Comparison of ENCODE assay signal across 16 cellular contexts in genomic region chr20:36101201-36101600, GRCh38. TPM values are rescaled to one million over a fixed set of nuclear protein-coding genes. Genes with fewer than 3 reads are reported as not detected.
DNase-seq lines count a peak whose midpoint lies in the region; ATAC-seq and TF ChIP-seq lines count a peak whose summit lies in the region.
"Had no signal": no experiment of that assay in that cellular context is flagged by ENCODE, and none has a peak within 500 bp of the region (broad histone marks: within the 10 kb centered on the region; RNA-seq: fewer than 3 reads in every experiment).

No MANE protein-coding gene starts in this region.

- peaks cover 6% of the 10 kb centered on the region for H3K27me3 Mint-ChIP-seq in nephron (ENCODE audit: low read depth)

- peak; percentile 74 for DNase-seq in DMS53 treated with DMSO at 0.1 percent for 48 hours (lab: John Stamatoyannopoulos, UW; ENCODE audit: unreplicated experiment)
- peak; percentile 88 for DNase-seq in NCI-H2196 (lab: John Stamatoyannopoulos, UW; ENCODE audit: unreplicated experiment)
- DNase-seq in body of pancreas, result peak; percentile 62 to 87 (median 82)
- no peak for DNase-seq in activated gamma-delta T cell (lab: John Stamatoyannopoulos, UW)
- no peak for DNase-seq in HCEC 1CT
- DNase-seq: activated T-cell treated with anti-CD3 and anti-CD28 coated beads, Interleukin-2, amount 50 U/mL, for 48 hours; CD4-positive, CD25-positive, alpha-beta regulatory T cell; effector memory CD8-positive, alpha-beta T cell; foreskin keratinocyte; NCI-H524 treated with DMSO at 0.1 percent for 48 hours; SW 1271 had no signal

- intact Hi-C loops in body of pancreas (cut with DNase I), result no loop called here

- no peak overlapping the region for H3K4me3 Mint-ChIP-seq in nephron
- H3K4me3 Mint-ChIP-seq: CD4-positive, CD25-positive, alpha-beta regulatory T cell; effector memory CD8-positive, alpha-beta T cell; natural killer cell treated with Interleukin-12 subunit alpha and Interleukin-12 subunit beta and Interleukin-15 and Interleukin-18, amount 100 ng/mL, for 72 hours had no signal

- WGBS in body of pancreas, 2 donors, result 10 to 20% methylated on average over 1 to 2 of the region's 2 CpGs

- no peak overlapping the region for H3K4me3 ChIP-seq in body of pancreas

- H3K27me3 ChIP-seq in body of pancreas, result no peaks in the 10 kb centered on the region
- H3K27me3 ChIP-seq: foreskin keratinocyte had no signal

- no peaks in the 10 kb centered on the region for H3K9me3 ChIP-seq in body of pancreas

- peak overlapping the region; percentile 76 to 81 (median 78) for H3K27ac Mint-ChIP-seq in nephron
- H3K27ac Mint-ChIP-seq: CD4-positive, CD25-positive, alpha-beta regulatory T cell; effector memory CD8-positive, alpha-beta T cell; natural killer cell treated with Interleukin-12 subunit alpha and Interleukin-12 subunit beta and Interleukin-15 and Interleukin-18, amount 100 ng/mL, for 72 hours had no signal

- no peaks in the 10 kb centered on the region for H3K36me3 Mint-ChIP-seq in nephron (ENCODE audit: low read depth)
- H3K36me3 Mint-ChIP-seq: CD4-positive, CD25-positive, alpha-beta regulatory T cell; natural killer cell treated with Interleukin-12 subunit alpha and Interleukin-12 subunit beta and Interleukin-15 and Interleukin-18, amount 100 ng/mL, for 72 hours had no signal

- ATAC-seq in body of pancreas (peak; percentile 54), HG03460 (IDR thresholded peaks at IDR 0.05; ENCODE audit: unreplicated experiment) (no peak), GM19452 (IDR thresholded peaks at IDR 0.05; ENCODE audit: unreplicated experiment) (no peak)
- ATAC-seq: activated CD4-positive, CD25-positive, alpha-beta regulatory T cell treated with anti-CD3 and anti-CD28 coated beads, Interleukin-2, amount 50 U/mL, for 24 hours; effector memory CD8-positive, alpha-beta T cell; foreskin keratinocyte; natural killer cell treated with Interleukin-12 subunit alpha and Interleukin-12 subunit beta and Interleukin-15 and Interleukin-18, amount 100 ng/mL, for 72 hours had no signal

- no peaks in the 10 kb centered on the region for H3K36me3 ChIP-seq in body of pancreas (replicated peaks in 1 of 2; ENCODE audit: insufficient read depth in 1 of 2, low read depth in 2 of 2)

- H3K4me1 Mint-ChIP-seq in nephron, result peaks cover 52% of the 10 kb centered on the region

- peak overlapping the region; percentile 49 to 92 (median 74) for H3K27ac ChIP-seq in body of pancreas
- H3K27ac ChIP-seq: foreskin keratinocyte had no signal

- peaks cover 97% of the 10 kb centered on the region for H3K4me1 ChIP-seq in body of pancreas
- H3K4me1 ChIP-seq: foreskin keratinocyte had no signal

- peak in 2 of 7 experiments; percentile 25 to 35 for TF ChIP-seq CTCF in body of pancreas (IDR thresholded peaks at IDR 0.05)
- TF ChIP-seq CTCF in nephron (IDR thresholded peaks at IDR 0.05; ENCODE audit: unreplicated experiment in 3 of 3), result no peak

- TF ChIP-seq POLR2A in body of pancreas (IDR thresholded peaks at IDR 0.05), result peak in 1 of 3 donors; percentile 46

- H3K9me3 Mint-ChIP-seq in nephron, result no peaks in the 10 kb centered on the region
- H3K9me3 Mint-ChIP-seq: effector memory CD8-positive, alpha-beta T cell; natural killer cell treated with Interleukin-12 subunit alpha and Interleukin-12 subunit beta and Interleukin-15 and Interleukin-18, amount 100 ng/mL, for 72 hours had no signal

RNA-seq across cellular contexts. Expression of gene EPB41L1, which starts 53.3 kb away (rescaled TPM):
- total RNA-seq in body of pancreas, result 10 to 100 TPM; 22.8 to 53.4 TPM

Comparison
In these comparisons a context has a peak if more than half of its experiments do, and no peak if none do; other contexts are left out.
1. DNase-seq: peak in DMS53 treated with DMSO at 0.1 percent for 48 hours (single experiment), NCI-H2196 (single experiment) and body of pancreas (4 of 4); none in activated gamma-delta T cell (single experiment) and HCEC 1CT (single experiment).